ENCODE assay signal across 8 cellular contexts in the genomic region with DNA sequence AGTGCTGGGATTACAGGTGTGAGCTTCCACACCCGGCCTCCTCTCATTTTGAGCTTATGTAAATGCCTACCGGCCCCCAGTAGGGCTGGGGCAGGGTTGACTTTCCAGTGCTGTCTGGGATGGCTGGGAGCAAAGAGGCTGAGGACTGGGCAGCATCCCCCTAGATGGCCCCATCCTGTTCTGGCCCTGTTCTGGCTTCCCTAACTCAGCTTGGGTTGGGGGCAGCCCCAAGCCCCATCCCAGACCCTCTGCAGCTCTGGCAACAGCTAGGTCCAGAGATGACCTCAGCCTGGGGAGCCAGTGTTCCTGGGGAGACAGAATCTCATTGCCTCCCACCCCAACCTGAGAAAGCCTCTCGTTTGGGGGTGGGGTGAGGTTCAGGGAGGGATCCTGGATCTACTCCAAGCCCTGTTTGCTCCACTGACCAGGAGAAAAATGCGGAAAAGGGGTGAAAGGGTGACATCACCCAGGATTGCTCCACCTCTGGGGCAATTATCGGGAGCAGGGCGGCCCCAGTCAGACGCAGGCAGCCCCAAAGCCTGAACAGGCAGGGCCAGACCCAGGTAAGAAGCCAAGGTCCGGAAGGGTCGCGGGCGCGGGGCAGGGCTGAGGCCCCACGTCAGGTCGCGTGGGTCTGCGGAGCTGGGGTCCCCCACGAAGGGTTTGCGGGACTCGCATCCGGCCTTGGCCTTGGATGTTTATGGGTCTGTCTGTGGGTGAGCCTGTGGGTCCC. TPM values are rescaled to one million over a fixed set of nuclear protein-coding genes. Genes with fewer than 3 reads are reported as not detected.
DNase-seq lines count a peak whose midpoint lies in the region; ATAC-seq and TF ChIP-seq lines count a peak whose summit lies in the region.

A gene with protein sequence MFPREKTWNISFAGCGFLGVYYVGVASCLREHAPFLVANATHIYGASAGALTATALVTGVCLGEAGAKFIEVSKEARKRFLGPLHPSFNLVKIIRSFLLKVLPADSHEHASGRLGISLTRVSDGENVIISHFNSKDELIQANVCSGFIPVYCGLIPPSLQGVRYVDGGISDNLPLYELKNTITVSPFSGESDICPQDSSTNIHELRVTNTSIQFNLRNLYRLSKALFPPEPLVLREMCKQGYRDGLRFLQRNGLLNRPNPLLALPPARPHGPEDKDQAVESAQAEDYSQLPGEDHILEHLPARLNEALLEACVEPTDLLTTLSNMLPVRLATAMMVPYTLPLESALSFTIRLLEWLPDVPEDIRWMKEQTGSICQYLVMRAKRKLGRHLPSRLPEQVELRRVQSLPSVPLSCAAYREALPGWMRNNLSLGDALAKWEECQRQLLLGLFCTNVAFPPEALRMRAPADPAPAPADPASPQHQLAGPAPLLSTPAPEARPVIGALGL (plus strand): TSS at position 519 of the 733 bp plus-strand sequence. CDS start 805 bp downstream, outside the sequence.

- CTCF ChIA-PET in WTC11 (lab: Charles Lee), result interaction anchor here (1.0 to 2.7 kb wide), 10 partner anchors 10 to 243 kb away, joined by 3 to 26 read pairs (median 4); a partner anchor contains a TSS

- no peak within 1 kb of the TSS for H3K27ac Mint-ChIP-seq in WTC11
- no peak within 1 kb of the TSS for H3K27ac Mint-ChIP-seq in glutamatergic neuron (ENCODE audit: unreplicated experiment)

- H3K36me3 Mint-ChIP-seq in WTC11 (no peaks in the 10 kb centered on the region), glutamatergic neuron (ENCODE audit: unreplicated experiment) (no peaks in the 10 kb centered on the region)

- H3K4me1 Mint-ChIP-seq in WTC11 (peaks cover 5% of the 10 kb centered on the region), glutamatergic neuron (ENCODE audit: low read depth, unreplicated experiment) (no peaks in the 10 kb centered on the region)

- intact Hi-C loops in posterior vena cava (cut with DNase I), result loop anchor here in 1 of 2 donors (5.0 kb wide), 1 partner anchor 1009 kb away; no protein-coding TSS in a partner anchor

- no peaks in the 10 kb centered on the region for H3K27me3 Mint-ChIP-seq in WTC11 (ENCODE audit: low read depth)
- H3K27me3 Mint-ChIP-seq in glutamatergic neuron (ENCODE audit: unreplicated experiment), result peaks cover 8% of the 10 kb centered on the region

- H3K4me3 Mint-ChIP-seq in WTC11 (peak within 1 kb of the TSS; percentile 72), glutamatergic neuron (ENCODE audit: unreplicated experiment) (peak within 1 kb of the TSS; percentile 81)

- ATAC-seq in WTC11 (peak; percentile 2), GM18511 (IDR thresholded peaks at IDR 0.05; ENCODE audit: unreplicated experiment) (no peak), HG03460 (IDR thresholded peaks at IDR 0.05; ENCODE audit: unreplicated experiment) (no peak)

- peak; percentile 64 for DNase-seq in DMS53 (lab: John Stamatoyannopoulos, UW)
- DNase-seq in DMS53 treated with DMSO at 0.1 percent for 48 hours (lab: John Stamatoyannopoulos, UW; ENCODE audit: unreplicated experiment), result no peak
- peak; percentile 36 for DNase-seq in WTC11 (ENCODE audit: low spot score)
- no peak for DNase-seq in glutamatergic neuron
- DNase-seq in posterior vena cava (ENCODE audit: low spot score), result peak; percentile 85
- no peak for DNase-seq in activated gamma-delta T cell (lab: John Stamatoyannopoulos, UW)

- no peaks in the 10 kb centered on the region for H3K9me3 Mint-ChIP-seq in WTC11
- H3K9me3 Mint-ChIP-seq in glutamatergic neuron (ENCODE audit: unreplicated experiment), result no peaks in the 10 kb centered on the region

- TF ChIP-seq CTCF in WTC11 (IDR thresholded peaks at IDR 0.05) (no peak), glutamatergic neuron (IDR thresholded peaks at IDR 0.05; ENCODE audit: partially characterized antibody, unreplicated experiment) (no peak)

- POLR2A ChIA-PET in WTC11 (lab: Charles Lee), result interaction anchor here (1.1 to 3.4 kb wide), 6 partner anchors 10 to 29 kb away, joined by 3 to 38 read pairs (median 8); a partner anchor contains a TSS

TF ChIP-seq in WTC11, 78 proteins besides CTCF, POLR2A, EP300 and RAD21 (continues in another document):
- TF ChIP-seq, protein P1, sequence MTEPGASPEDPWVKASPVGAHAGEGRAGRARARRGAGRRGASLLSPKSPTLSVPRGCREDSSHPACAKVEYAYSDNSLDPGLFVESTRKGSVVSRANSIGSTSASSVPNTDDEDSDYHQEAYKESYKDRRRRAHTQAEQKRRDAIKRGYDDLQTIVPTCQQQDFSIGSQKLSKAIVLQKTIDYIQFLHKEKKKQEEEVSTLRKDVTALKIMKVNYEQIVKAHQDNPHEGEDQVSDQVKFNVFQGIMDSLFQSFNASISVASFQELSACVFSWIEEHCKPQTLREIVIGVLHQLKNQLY (CRISPR knock-in tag; IDR thresholded peaks at IDR 0.05), result no peak
- TF ChIP-seq NR1H2 (CRISPR knock-in tag; IDR thresholded peaks at IDR 0.05) (no peak), FOXJ3 (CRISPR knock-in tag; IDR thresholded peaks at IDR 0.05; ENCODE audit: borderline replicate concordance) (no peak), ATF1 (CRISPR knock-in tag; IDR thresholded peaks at IDR 0.05) (no peak), EMX1 (CRISPR knock-in tag; IDR thresholded peaks at IDR 0.05) (no peak), TP53 (CRISPR knock-in tag; IDR thresholded peaks at IDR 0.05) (no peak)
- TF ChIP-seq, protein P2, sequence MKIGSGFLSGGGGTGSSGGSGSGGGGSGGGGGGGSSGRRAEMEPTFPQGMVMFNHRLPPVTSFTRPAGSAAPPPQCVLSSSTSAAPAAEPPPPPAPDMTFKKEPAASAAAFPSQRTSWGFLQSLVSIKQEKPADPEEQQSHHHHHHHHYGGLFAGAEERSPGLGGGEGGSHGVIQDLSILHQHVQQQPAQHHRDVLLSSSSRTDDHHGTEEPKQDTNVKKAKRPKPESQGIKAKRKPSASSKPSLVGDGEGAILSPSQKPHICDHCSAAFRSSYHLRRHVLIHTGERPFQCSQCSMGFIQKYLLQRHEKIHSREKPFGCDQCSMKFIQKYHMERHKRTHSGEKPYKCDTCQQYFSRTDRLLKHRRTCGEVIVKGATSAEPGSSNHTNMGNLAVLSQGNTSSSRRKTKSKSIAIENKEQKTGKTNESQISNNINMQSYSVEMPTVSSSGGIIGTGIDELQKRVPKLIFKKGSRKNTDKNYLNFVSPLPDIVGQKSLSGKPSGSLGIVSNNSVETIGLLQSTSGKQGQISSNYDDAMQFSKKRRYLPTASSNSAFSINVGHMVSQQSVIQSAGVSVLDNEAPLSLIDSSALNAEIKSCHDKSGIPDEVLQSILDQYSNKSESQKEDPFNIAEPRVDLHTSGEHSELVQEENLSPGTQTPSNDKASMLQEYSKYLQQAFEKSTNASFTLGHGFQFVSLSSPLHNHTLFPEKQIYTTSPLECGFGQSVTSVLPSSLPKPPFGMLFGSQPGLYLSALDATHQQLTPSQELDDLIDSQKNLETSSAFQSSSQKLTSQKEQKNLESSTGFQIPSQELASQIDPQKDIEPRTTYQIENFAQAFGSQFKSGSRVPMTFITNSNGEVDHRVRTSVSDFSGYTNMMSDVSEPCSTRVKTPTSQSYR (CRISPR knock-in tag; IDR thresholded peaks at IDR 0.05), result no peak
- TF ChIP-seq, protein P3, sequence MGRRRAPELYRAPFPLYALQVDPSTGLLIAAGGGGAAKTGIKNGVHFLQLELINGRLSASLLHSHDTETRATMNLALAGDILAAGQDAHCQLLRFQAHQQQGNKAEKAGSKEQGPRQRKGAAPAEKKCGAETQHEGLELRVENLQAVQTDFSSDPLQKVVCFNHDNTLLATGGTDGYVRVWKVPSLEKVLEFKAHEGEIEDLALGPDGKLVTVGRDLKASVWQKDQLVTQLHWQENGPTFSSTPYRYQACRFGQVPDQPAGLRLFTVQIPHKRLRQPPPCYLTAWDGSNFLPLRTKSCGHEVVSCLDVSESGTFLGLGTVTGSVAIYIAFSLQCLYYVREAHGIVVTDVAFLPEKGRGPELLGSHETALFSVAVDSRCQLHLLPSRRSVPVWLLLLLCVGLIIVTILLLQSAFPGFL (CRISPR knock-in tag; IDR thresholded peaks at IDR 0.05; ENCODE audit: borderline replicate concordance), result no peak
- TF ChIP-seq, protein P4, sequence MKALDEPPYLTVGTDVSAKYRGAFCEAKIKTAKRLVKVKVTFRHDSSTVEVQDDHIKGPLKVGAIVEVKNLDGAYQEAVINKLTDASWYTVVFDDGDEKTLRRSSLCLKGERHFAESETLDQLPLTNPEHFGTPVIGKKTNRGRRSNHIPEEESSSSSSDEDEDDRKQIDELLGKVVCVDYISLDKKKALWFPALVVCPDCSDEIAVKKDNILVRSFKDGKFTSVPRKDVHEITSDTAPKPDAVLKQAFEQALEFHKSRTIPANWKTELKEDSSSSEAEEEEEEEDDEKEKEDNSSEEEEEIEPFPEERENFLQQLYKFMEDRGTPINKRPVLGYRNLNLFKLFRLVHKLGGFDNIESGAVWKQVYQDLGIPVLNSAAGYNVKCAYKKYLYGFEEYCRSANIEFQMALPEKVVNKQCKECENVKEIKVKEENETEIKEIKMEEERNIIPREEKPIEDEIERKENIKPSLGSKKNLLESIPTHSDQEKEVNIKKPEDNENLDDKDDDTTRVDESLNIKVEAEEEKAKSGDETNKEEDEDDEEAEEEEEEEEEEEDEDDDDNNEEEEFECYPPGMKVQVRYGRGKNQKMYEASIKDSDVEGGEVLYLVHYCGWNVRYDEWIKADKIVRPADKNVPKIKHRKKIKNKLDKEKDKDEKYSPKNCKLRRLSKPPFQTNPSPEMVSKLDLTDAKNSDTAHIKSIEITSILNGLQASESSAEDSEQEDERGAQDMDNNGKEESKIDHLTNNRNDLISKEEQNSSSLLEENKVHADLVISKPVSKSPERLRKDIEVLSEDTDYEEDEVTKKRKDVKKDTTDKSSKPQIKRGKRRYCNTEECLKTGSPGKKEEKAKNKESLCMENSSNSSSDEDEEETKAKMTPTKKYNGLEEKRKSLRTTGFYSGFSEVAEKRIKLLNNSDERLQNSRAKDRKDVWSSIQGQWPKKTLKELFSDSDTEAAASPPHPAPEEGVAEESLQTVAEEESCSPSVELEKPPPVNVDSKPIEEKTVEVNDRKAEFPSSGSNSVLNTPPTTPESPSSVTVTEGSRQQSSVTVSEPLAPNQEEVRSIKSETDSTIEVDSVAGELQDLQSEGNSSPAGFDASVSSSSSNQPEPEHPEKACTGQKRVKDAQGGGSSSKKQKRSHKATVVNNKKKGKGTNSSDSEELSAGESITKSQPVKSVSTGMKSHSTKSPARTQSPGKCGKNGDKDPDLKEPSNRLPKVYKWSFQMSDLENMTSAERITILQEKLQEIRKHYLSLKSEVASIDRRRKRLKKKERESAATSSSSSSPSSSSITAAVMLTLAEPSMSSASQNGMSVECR (CRISPR knock-in tag; IDR thresholded peaks at IDR 0.05; ENCODE audit: borderline replicate concordance), result no peak

RNA-seq across cellular contexts. Expression of the gene that starts here (rescaled TPM):
- total RNA-seq in WTC11 (2021), result 66.5 to 83.4 TPM (median 81.9 TPM) in 3 replicates
- 32.3 TPM for total RNA-seq in glutamatergic neuron (ENCODE audit: unreplicated experiment)
- total RNA-seq in posterior vena cava, result 10 to 100 TPM; 80.7 to 85.5 TPM

Comparison
In these comparisons a context has a peak if more than half of its experiments do, and no peak if none do; other contexts are left out.
1. DNase-seq: peak in DMS53 (single experiment), WTC11 (single experiment) and posterior vena cava (single experiment); none in DMS53 treated with DMSO at 0.1 percent for 48 hours (single experiment), glutamatergic neuron (single experiment) and activated gamma-delta T cell (single experiment).